ENCODE assay signal across 1 cellular context in the genomic region with DNA sequence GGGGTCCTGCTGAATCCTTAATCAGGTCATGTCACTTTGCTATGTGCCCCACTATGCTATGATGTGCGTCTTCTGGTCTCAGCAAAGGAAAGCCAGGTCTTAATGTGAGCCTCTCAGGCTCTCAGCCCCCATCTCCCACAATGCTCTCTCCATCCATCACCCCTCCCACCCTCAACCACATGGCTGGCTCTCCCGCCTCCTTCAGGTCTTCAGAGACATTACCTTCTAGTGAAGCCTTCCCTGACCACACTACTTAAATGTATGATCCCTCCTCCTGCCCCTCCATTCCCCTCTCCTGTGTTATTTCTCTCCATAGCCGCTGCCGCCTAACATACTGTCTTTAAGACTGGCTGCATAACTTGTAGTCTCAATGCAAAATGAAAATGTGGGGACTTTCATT.
TF ChIP-seq lines count a peak whose summit lies in the region.

No MANE protein-coding gene starts in this region.

TF ChIP-seq in GM12878, 131 proteins besides CTCF, POLR2A, EP300 and RAD21:
- TF ChIP-seq ATF7 (IDR thresholded peaks at IDR 0.05; ENCODE audit: low read depth) = no peak
